ENCODE assay signal across 24 cellular contexts in genomic region chr1:247840819-247841218, GRCh38. TPM values are rescaled to one million over a fixed set of nuclear protein-coding genes. Genes with fewer than 3 reads are reported as not detected.
A peak's percentile ranks its signal among the peaks of the same experiment; 100 is the strongest.
DNase-seq lines count a peak whose midpoint lies in the region; ATAC-seq lines count a peak whose summit lies in the region.
"Had no signal": no experiment of that assay in that cellular context is flagged by ENCODE, and none has a peak within 500 bp of the region (broad histone marks: within the 10 kb centered on the region; RNA-seq: fewer than 3 reads in every experiment).

No MANE protein-coding gene starts in this region.

- H3K27ac Mint-ChIP-seq in stimulated activated naive B cell treated with anti-CD40 and anti-IgM and Interleukin-4, amounts not matched to agents 10 μg/mL and 1 μg/mL and 100 μg/mL, for 72 hours = no peak overlapping the region
- H3K27ac Mint-ChIP-seq: CD4-positive, alpha-beta memory T cell; HFFc6 had no signal

- peak; percentile 58 to 77 for ATAC-seq in stimulated activated naive B cell treated with anti-CD40 and anti-IgM and Interleukin-4, amounts not matched to agents 10 μg/mL and 1 μg/mL and 100 μg/mL, for 72 hours (replicated peaks)
- no peak for ATAC-seq in HG03095 (IDR thresholded peaks at IDR 0.05; ENCODE audit: unreplicated experiment)
- ATAC-seq: A549, SK-N-SH treated with all-trans-retinoic acid at 6 μM for 48 hours had no signal

- H3K4me3 Mint-ChIP-seq in stimulated activated naive B cell treated with anti-CD40 and anti-IgM and Interleukin-4, amounts not matched to agents 10 μg/mL and 1 μg/mL and 100 μg/mL, for 72 hours = no peak overlapping the region
- H3K4me3 Mint-ChIP-seq: CD4-positive, alpha-beta memory T cell; HFFc6 had no signal

- in situ Hi-C loops in G401 (cut with HindIII; ENCODE audit: low sequenced_read_pairs) = no loop called here

- H3K36me3 Mint-ChIP-seq in stimulated activated naive B cell treated with anti-CD40 and anti-IgM and Interleukin-4, amounts not matched to agents 10 μg/mL and 1 μg/mL and 100 μg/mL, for 72 hours = no peaks in the 10 kb centered on the region
- H3K36me3 Mint-ChIP-seq: CD4-positive, alpha-beta memory T cell had no signal

- peaks cover 3 to 7% of the 10 kb centered on the region in 2 donors for H3K4me1 Mint-ChIP-seq in stimulated activated naive B cell treated with anti-CD40 and anti-IgM and Interleukin-4, amounts not matched to agents 10 μg/mL and 1 μg/mL and 100 μg/mL, for 72 hours
- H3K4me1 Mint-ChIP-seq: CD4-positive, alpha-beta memory T cell had no signal

- no peak overlapping the region for H3K4me3 ChIP-seq in Jurkat, Clone E6-1 (ENCODE audit: low read length)
- H3K4me3 ChIP-seq: A549, HAP-1 had no signal

- H3K27me3 Mint-ChIP-seq in stimulated activated naive B cell treated with anti-CD40 and anti-IgM and Interleukin-4, amounts not matched to agents 10 μg/mL and 1 μg/mL and 100 μg/mL, for 72 hours = no peaks in the 10 kb centered on the region

- DNase-seq in Jurkat, Clone E6-1 (ENCODE audit: low read depth, low spot score) = peak; percentile 41
- DNase-seq in OCI-M1 (lab: John Stamatoyannopoulos, UW) = peak; percentile 43
- DNase-seq in UCSD-AML1 (lab: John Stamatoyannopoulos, UW; ENCODE audit: unreplicated experiment) = peak; percentile 15
- DNase-seq in stimulated activated naive B cell treated with anti-CD40 and anti-IgM and Interleukin-4, amounts not matched to agents 10 μg/mL and 1 μg/mL and 100 μg/mL, for 72 hours = no peak
- no peak for DNase-seq in G401 (ENCODE audit: low spot score)
- no peak for DNase-seq in cerebellar cortex (ENCODE audit: low spot score)
- DNase-seq: AML-193; C1 segment of cervical spinal cord; CD4-positive, alpha-beta memory T cell; COR-L47; EL; GOT3; HFFc6; IMR-90; NCI-H2029; NCI-H446; NCI-H524 treated with DMSO at 0.1 percent for 48 hours; NCI-H774; PC-3; T-helper 1 cell had no signal

- no peaks in the 10 kb centered on the region for H3K9me3 Mint-ChIP-seq in stimulated activated naive B cell treated with anti-CD40 and anti-IgM and Interleukin-4, amounts not matched to agents 10 μg/mL and 1 μg/mL and 100 μg/mL, for 72 hours

RNA-seq across cellular contexts. Expression of gene OR11L1, which starts 0.9 kb away (rescaled TPM):
- not detected for polyA plus RNA-seq in Jurkat, Clone E6-1 (2012; ENCODE audit: insufficient read depth, insufficient read length)
- total RNA-seq in G401 (2014; rRNA removed; shearing (Covaris generic)) = not detected in 2 replicates
- total RNA-seq: CD4-positive, alpha-beta memory T cell; HFFc6; IMR-90; PC-3 had no signal
- polyA plus RNA-seq: A549; CD4-positive, alpha-beta memory T cell; IMR-90 had no signal

RNA-seq across cellular contexts. Expression of gene TRIM58, which starts 16.2 kb away (rescaled TPM):
- not detected for polyA plus RNA-seq in Jurkat, Clone E6-1 (2012; ENCODE audit: insufficient read depth, insufficient read length)
- not detected in 2 replicates for total RNA-seq in G401 (2014; rRNA removed; shearing (Covaris generic))
- total RNA-seq: HFFc6 had no signal
- polyA plus RNA-seq: A549 had no signal

RNA-seq across cellular contexts. Expression of gene OR14A16, which starts 16.9 kb away (rescaled TPM):
- polyA plus RNA-seq in Jurkat, Clone E6-1 (2012; ENCODE audit: insufficient read depth, insufficient read length) = not detected
- not detected in 2 replicates for total RNA-seq in G401 (2014; rRNA removed; shearing (Covaris generic))
- total RNA-seq: CD4-positive, alpha-beta memory T cell; HFFc6; IMR-90; PC-3 had no signal
- polyA plus RNA-seq: A549; CD4-positive, alpha-beta memory T cell; IMR-90 had no signal

RNA-seq across cellular contexts. Expression of gene OR2W3, which starts 54.6 kb away (rescaled TPM):
- polyA plus RNA-seq in Jurkat, Clone E6-1 (2012; ENCODE audit: insufficient read depth, insufficient read length) = not detected
- total RNA-seq in G401 (2014; rRNA removed; shearing (Covaris generic)) = not detected in 2 replicates
- total RNA-seq: CD4-positive, alpha-beta memory T cell; HFFc6 had no signal
- polyA plus RNA-seq: A549; CD4-positive, alpha-beta memory T cell had no signal

Comparison
In these comparisons a context has a peak if more than half of its experiments do, and no peak if none do; other contexts are left out.
1. DNase-seq: peak in Jurkat, Clone E6-1 (single experiment), OCI-M1 (single experiment) and UCSD-AML1 (single experiment); none in stimulated activated naive B cell treated with anti-CD40 and anti-IgM and Interleukin-4, amounts not matched to agents 10 μg/mL and 1 μg/mL and 100 μg/mL, for 72 hours (single experiment), G401 (single experiment) and cerebellar cortex (single experiment).